ENCODE assay signal across 21 cellular contexts in the genomic region with DNA sequence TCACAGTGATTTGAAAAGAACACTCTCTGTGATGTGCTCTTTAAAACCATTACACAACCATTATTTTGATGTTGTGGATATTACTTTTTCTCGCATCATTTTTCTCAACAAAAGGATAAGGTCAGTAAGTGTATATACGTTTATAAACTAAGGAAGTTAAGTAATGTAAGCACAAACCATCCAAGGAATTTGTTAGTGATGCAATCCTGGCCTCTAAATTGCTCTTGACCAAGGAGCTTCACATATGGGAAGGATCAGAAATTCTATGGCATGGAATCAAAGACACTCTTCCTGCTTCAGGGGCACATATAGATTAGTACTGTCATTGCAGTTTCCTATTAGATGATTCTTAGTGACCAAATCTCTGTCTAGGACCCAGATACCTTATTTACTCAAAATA. TPM values are rescaled to one million over a fixed set of nuclear protein-coding genes. Genes with fewer than 3 reads are reported as not detected.
DNase-seq lines count a peak whose midpoint lies in the region; FAIRE-seq and TF ChIP-seq lines count a peak whose summit lies in the region.
"Had no signal": no experiment of that assay in that cellular context is flagged by ENCODE, and none has a peak within 500 bp of the region (broad histone marks: within the 10 kb centered on the region; RNA-seq: fewer than 3 reads in every experiment).

No MANE protein-coding gene starts in this region.

- H3K4me1 ChIP-seq in kidney (ENCODE audit: control insufficient read depth in 1 of 2, insufficient read depth in 1 of 2, low read depth in 1 of 2, low read length in 2 of 2), result no peaks in the 10 kb centered on the region
- H3K4me1 ChIP-seq: foreskin keratinocyte had no signal

- no peak for FAIRE-seq in kidney (lab: Jason Lieb, UNC)
- FAIRE-seq: H54 had no signal

- no peaks in the 10 kb centered on the region for H3K9me3 ChIP-seq in kidney (ENCODE audit: control insufficient read depth in 1 of 2, low read length in 2 of 2)
- H3K9me3 ChIP-seq: upper lobe of left lung had no signal

- 71 to 72% methylated on average over 2 of the region's 2 CpGs for WGBS in lower leg skin, 2 donors

- no peak overlapping the region for H3K27ac ChIP-seq in kidney (ENCODE audit: low read depth in 2 of 2, low read length in 2 of 2)
- H3K27ac ChIP-seq: dorsolateral prefrontal cortex, foreskin keratinocyte, upper lobe of left lung had no signal

- intact Hi-C loops in kidney (cut with DNase I) (no loop called here), lower leg skin (cut with DNase I; ENCODE audit: low total_unique reads) (loop anchor here (10.0 kb wide), 1 partner anchor 207 kb away; no protein-coding TSS in a partner anchor)

- TF ChIP-seq POLR2A in lower leg skin (IDR thresholded peaks at IDR 0.05), result no peak

- H3K9ac ChIP-seq in kidney (ENCODE audit: low read length in 2 of 2), result no peak overlapping the region

- no peak for TF ChIP-seq CTCF in kidney (IDR thresholded peaks at IDR 0.05; ENCODE audit: borderline replicate concordance, extremely low read depth, insufficient read depth)
- no peak for TF ChIP-seq CTCF in lower leg skin (IDR thresholded peaks at IDR 0.05)

- no peaks in the 10 kb centered on the region for H3K36me3 ChIP-seq in kidney (ENCODE audit: control insufficient read depth in 1 of 2, insufficient read depth in 2 of 2, low read length in 2 of 2)
- H3K36me3 ChIP-seq: upper lobe of left lung had no signal

- no peak overlapping the region for H3K4me3 ChIP-seq in skeletal muscle cell (ENCODE audit: low read depth, low read length)
- no peak overlapping the region for H3K4me3 ChIP-seq in kidney (ENCODE audit: low read length in 2 of 2)
- no peak overlapping the region for H3K4me3 ChIP-seq in lower leg skin (ENCODE audit: low read depth, poor library complexity, severe bottlenecking)
- H3K4me3 ChIP-seq: dorsolateral prefrontal cortex, upper lobe of left lung had no signal

- DNase-seq in ELR (ENCODE audit: low read depth), result peak; percentile 41
- DNase-seq in NCI-H460 (ENCODE audit: extremely low read depth, low read depth), result peak; percentile 30
- DNase-seq in fibroblast of gingiva (ENCODE audit: low read depth), result peak; percentile 86
- DNase-seq in skeletal muscle cell (ENCODE audit: low read depth), result peak; percentile 65
- DNase-seq in kidney, result no peak
- DNase-seq in lower leg skin (ENCODE audit: low spot score in 2 of 2), result no peak
- no peak for DNase-seq in NCI-H2196 (lab: John Stamatoyannopoulos, UW; ENCODE audit: unreplicated experiment)
- DNase-seq: activated CD4-positive, alpha-beta memory T cell treated with anti-CD3 and anti-CD28 coated beads, Interleukin-2, amount 10 ng/mL, durations not matched to agents 7 days and 5 days; activated CD4-positive, CD25-positive, alpha-beta regulatory T cell treated with anti-CD3 and anti-CD28 coated beads, Interleukin-2, amount 50 U/mL, for 72 hours; dorsolateral prefrontal cortex; foreskin keratinocyte; KG1; MM.1S; NCI-H1417; NCI-H2029 treated with DMSO at 0.1 percent for 48 hours; posterior cingulate gyrus; right cardiac atrium; stimulated activated CD4-positive, alpha-beta T cell treated with anti-CD3 and anti-CD28 coated beads, Interleukin-4, amount 100 ng/mL, for 1 hour; T-helper 1 cell; upper lobe of left lung had no signal

RNA-seq across cellular contexts. Expression of a gene that starts 3.6 kb away (rescaled TPM):
- total RNA-seq in NCI-H460 (2014; rRNA removed; shearing (Covaris generic)), result 53.8 and 56.4 TPM in 2 replicates
- polyA plus RNA-seq in NCI-H460 (2014; cell fraction: nucleus; rRNA removed), result 25.9 and 36.5 TPM in 2 replicates
- total RNA-seq in kidney (67.3 TPM), lower leg skin (10 to 100 TPM; 34.9 to 57.6 (median 53.2) TPM)
- 36.6 TPM for polyA plus RNA-seq in kidney (ENCODE audit: insufficient read depth, low read depth, low replicate concordance)

Comparison
In these comparisons a context has a peak if more than half of its experiments do, and no peak if none do; other contexts are left out.
1. DNase-seq: peak in ELR (single experiment), NCI-H460 (single experiment), fibroblast of gingiva (single experiment) and skeletal muscle cell (single experiment); none in kidney (single experiment), lower leg skin (0 of 2) and NCI-H2196 (single experiment).